In genomic region chr1:97467445-97467844, GRCh38 we compare ENCODE assay signal across 32 cellular contexts.
"Had no signal": no experiment of that assay in that cellular context is flagged by ENCODE, and none has a peak within 500 bp of the region (broad histone marks: within the 10 kb centered on the region; RNA-seq: fewer than 3 reads in every experiment).

No MANE protein-coding gene starts in this region.

- H3K36me3 ChIP-seq: MG63 had no signal

- H3K27me3 ChIP-seq: MG63 had no signal

- H3K4me3 ChIP-seq: MG63 had no signal

- H3K9me3 ChIP-seq: MG63 had no signal

- ATAC-seq: activated CD8-positive, alpha-beta T cell treated with anti-CD3 and anti-CD28 coated beads for 36 hours; activated naive CD4-positive, alpha-beta T cell treated with anti-CD3 and anti-CD28 coated beads, Interleukin-2, amount 50 U/mL, for 72 hours; Right ventricle myocardium inferior had no signal

- H3K27me3 Mint-ChIP-seq: activated CD4-positive, alpha-beta T cell treated with anti-CD3 and anti-CD28 coated beads, Interleukin-2, amount 10 ng/mL, durations not matched to agents 24 days and 14 days; activated CD8-positive, alpha-beta T cell treated with anti-CD3 and anti-CD28 coated beads for 36 hours; brain had no signal

- H3K4me3 Mint-ChIP-seq: activated CD4-positive, alpha-beta T cell treated with anti-CD3 and anti-CD28 coated beads, Interleukin-2, amount 10 ng/mL, durations not matched to agents 24 days and 14 days; activated CD8-positive, alpha-beta T cell treated with anti-CD3 and anti-CD28 coated beads for 36 hours; activated naive CD4-positive, alpha-beta T cell treated with anti-CD3 and anti-CD28 coated beads for 36 hours; brain had no signal

- H3K4me1 Mint-ChIP-seq: activated CD4-positive, alpha-beta T cell treated with anti-CD3 and anti-CD28 coated beads, Interleukin-2, amount 10 ng/mL, durations not matched to agents 24 days and 14 days had no signal

- H3K27ac Mint-ChIP-seq: activated CD4-positive, alpha-beta T cell treated with anti-CD3 and anti-CD28 coated beads, Interleukin-2, amount 10 ng/mL, durations not matched to agents 24 days and 14 days; activated CD8-positive, alpha-beta T cell treated with anti-CD3 and anti-CD28 coated beads for 36 hours; activated naive CD4-positive, alpha-beta T cell treated with anti-CD3 and anti-CD28 coated beads for 36 hours; activated naive CD4-positive, alpha-beta T cell treated with anti-CD3 and anti-CD28 coated beads, Interleukin-2, amount 50 U/mL, for 72 hours; activated T-helper 2 cell treated with anti-CD3 and anti-CD28 coated beads, Interferon-gamma antibody, Interleukin-2, Interleukin-4, amounts not matched to agents 10 μg/mL and 5 μg/mL and 100 μg/mL, durations not matched to agents 14 hours and 24 hours and 36 hours; brain had no signal

- H3K9me3 Mint-ChIP-seq: activated T-helper 2 cell treated with anti-CD3 and anti-CD28 coated beads, Interferon-gamma antibody, Interleukin-2, Interleukin-4, amounts not matched to agents 10 μg/mL and 5 μg/mL and 100 μg/mL, durations not matched to agents 14 hours and 24 hours and 36 hours had no signal

- DNase-seq: activated CD4-positive, alpha-beta T cell treated with anti-CD3 and anti-CD28 coated beads, Interleukin-2, amount 10 ng/mL, durations not matched to agents 24 days and 14 days; activated CD4-positive, alpha-beta T cell treated with anti-CD3 and anti-CD28 coated beads, Interleukin-2, amount 50 U/mL, for 4 hours; activated CD8-positive, alpha-beta T cell treated with anti-CD3 and anti-CD28 coated beads for 36 hours; activated gamma-delta T cell; activated naive CD4-positive, alpha-beta T cell treated with anti-CD3 and anti-CD28 coated beads for 36 hours; activated T-cell treated with anti-CD3 and anti-CD28 coated beads, Interleukin-2, amount 50 U/mL, for 1 hour; anterior cingulate cortex; caudate nucleus; cerebellar nuclear complex; Kasumi-1; KG1; MG63; NCI-H1048; NCI-H1105 treated with DMSO at 0.1 percent for 48 hours; NCI-H1436; NCI-H1694; NCI-H1930; NCI-H2081 treated with DMSO at 0.1 percent for 48 hours; NCI-H226; NCI-H446 treated with DMSO at 0.1 percent for 48 hours; NCI-H524; NCI-H69; NCI-H82; NK-92 treated with Interleukin-12 subunit alpha and Interleukin-12 subunit beta, amount 100 ng/mL, for 24 hours; PC-3; SIG-M5; T1000 had no signal

- H3K27ac ChIP-seq: RWPE1 had no signal
